ENCODE assay signal across 1 cellular context in genomic region chr17:73194514-73195222, GRCh38.
TF ChIP-seq lines count a peak whose summit lies in the region.

No MANE protein-coding gene starts in this region.

TF ChIP-seq in HCT116, 20 proteins besides CTCF, POLR2A, EP300 and RAD21 (continued from another document):
- TF ChIP-seq, protein P1, sequence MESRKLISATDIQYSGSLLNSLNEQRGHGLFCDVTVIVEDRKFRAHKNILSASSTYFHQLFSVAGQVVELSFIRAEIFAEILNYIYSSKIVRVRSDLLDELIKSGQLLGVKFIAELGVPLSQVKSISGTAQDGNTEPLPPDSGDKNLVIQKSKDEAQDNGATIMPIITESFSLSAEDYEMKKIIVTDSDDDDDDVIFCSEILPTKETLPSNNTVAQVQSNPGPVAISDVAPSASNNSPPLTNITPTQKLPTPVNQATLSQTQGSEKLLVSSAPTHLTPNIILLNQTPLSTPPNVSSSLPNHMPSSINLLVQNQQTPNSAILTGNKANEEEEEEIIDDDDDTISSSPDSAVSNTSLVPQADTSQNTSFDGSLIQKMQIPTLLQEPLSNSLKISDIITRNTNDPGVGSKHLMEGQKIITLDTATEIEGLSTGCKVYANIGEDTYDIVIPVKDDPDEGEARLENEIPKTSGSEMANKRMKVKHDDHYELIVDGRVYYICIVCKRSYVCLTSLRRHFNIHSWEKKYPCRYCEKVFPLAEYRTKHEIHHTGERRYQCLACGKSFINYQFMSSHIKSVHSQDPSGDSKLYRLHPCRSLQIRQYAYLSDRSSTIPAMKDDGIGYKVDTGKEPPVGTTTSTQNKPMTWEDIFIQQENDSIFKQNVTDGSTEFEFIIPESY (IDR thresholded peaks at IDR 0.05; ENCODE audit: extremely low read depth, insufficient replicate concordance, low read length) = no peak
- TF ChIP-seq ZFX (IDR thresholded peaks at IDR 0.05) (no peak), CBX3 (IDR thresholded peaks at IDR 0.05; ENCODE audit: low read depth) (no peak), JUND (IDR thresholded peaks at IDR 0.05) (no peak), SP1 (IDR thresholded peaks at IDR 0.05; ENCODE audit: low read depth) (no peak)
- TF ChIP-seq, protein P2, sequence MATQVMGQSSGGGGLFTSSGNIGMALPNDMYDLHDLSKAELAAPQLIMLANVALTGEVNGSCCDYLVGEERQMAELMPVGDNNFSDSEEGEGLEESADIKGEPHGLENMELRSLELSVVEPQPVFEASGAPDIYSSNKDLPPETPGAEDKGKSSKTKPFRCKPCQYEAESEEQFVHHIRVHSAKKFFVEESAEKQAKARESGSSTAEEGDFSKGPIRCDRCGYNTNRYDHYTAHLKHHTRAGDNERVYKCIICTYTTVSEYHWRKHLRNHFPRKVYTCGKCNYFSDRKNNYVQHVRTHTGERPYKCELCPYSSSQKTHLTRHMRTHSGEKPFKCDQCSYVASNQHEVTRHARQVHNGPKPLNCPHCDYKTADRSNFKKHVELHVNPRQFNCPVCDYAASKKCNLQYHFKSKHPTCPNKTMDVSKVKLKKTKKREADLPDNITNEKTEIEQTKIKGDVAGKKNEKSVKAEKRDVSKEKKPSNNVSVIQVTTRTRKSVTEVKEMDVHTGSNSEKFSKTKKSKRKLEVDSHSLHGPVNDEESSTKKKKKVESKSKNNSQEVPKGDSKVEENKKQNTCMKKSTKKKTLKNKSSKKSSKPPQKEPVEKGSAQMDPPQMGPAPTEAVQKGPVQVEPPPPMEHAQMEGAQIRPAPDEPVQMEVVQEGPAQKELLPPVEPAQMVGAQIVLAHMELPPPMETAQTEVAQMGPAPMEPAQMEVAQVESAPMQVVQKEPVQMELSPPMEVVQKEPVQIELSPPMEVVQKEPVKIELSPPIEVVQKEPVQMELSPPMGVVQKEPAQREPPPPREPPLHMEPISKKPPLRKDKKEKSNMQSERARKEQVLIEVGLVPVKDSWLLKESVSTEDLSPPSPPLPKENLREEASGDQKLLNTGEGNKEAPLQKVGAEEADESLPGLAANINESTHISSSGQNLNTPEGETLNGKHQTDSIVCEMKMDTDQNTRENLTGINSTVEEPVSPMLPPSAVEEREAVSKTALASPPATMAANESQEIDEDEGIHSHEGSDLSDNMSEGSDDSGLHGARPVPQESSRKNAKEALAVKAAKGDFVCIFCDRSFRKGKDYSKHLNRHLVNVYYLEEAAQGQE (IDR thresholded peaks at IDR 0.05; ENCODE audit: low read depth) = no peak
